8 cellular contexts compared by ENCODE assay signal in genomic region chrX:16436348-16437188, GRCh38.
DNase-seq lines count a peak whose midpoint lies in the region; ATAC-seq, FAIRE-seq and TF ChIP-seq lines count a peak whose summit lies in the region.

No MANE protein-coding gene starts in this region.

- H3K4me1 Mint-ChIP-seq in astrocyte (ENCODE audit: low read depth, unreplicated experiment), result peaks cover 1% of the 10 kb centered on the region

- H3K27ac ChIP-seq in astrocyte (ENCODE audit: low read depth, low read length) (no peak overlapping the region), spleen (no peak overlapping the region)

- H3K27me3 ChIP-seq in astrocyte (ENCODE audit: insufficient read depth, low read length) (no peaks in the 10 kb centered on the region), spleen (replicated peaks in 1 of 7) (peaks cover 0 to 17% (median 0%) of the 10 kb centered on the region in 7 donors)

- no peak overlapping the region for H3K4me3 ChIP-seq in astrocyte (ENCODE audit: insufficient read depth, low read depth, low read length)
- no peak overlapping the region for H3K4me3 ChIP-seq in spleen

- H3K27ac Mint-ChIP-seq in astrocyte (ENCODE audit: unreplicated experiment), result no peak overlapping the region

- H3K4me2 ChIP-seq in astrocyte (ENCODE audit: low read length), result no peak overlapping the region

- H3K9me3 Mint-ChIP-seq in astrocyte (ENCODE audit: unreplicated experiment), result no peaks in the 10 kb centered on the region

- no peaks in the 10 kb centered on the region for H3K79me2 ChIP-seq in astrocyte (ENCODE audit: insufficient read depth, low read length)

- no peak for TF ChIP-seq POLR2A in spleen (IDR thresholded peaks at IDR 0.05)

- peak; percentile 54 for DNase-seq in AG20443 (ENCODE audit: low spot score)
- DNase-seq in NCI-H1048 (lab: John Stamatoyannopoulos, UW), result peak; percentile 6
- DNase-seq in T1000 (lab: John Stamatoyannopoulos, UW), result peak; percentile 48
- DNase-seq in astrocyte (ENCODE audit: low read depth), result peak; percentile 34
- peak; percentile 35 to 37 for DNase-seq in hippocampal formation (lab: John Stamatoyannopoulos, UW)
- no peak for DNase-seq in spleen

- TF ChIP-seq CTCF in astrocyte (IDR thresholded peaks at IDR 0.05; ENCODE audit: insufficient read depth, low read depth, low read length) (peak; percentile 54), spleen (IDR thresholded peaks at IDR 0.05 in 8 of 11, conservative IDR thresholded peaks at IDR 0.05 in 3 of 11) (peak in 9 of 11 experiments; percentile 17 to 69 (median 54))

- H3K4me3 Mint-ChIP-seq in astrocyte (ENCODE audit: unreplicated experiment), result no peak overlapping the region

- H3K4me1 ChIP-seq in astrocyte (ENCODE audit: insufficient read depth, low read length), result no peaks in the 10 kb centered on the region
- no peaks in the 10 kb centered on the region for H3K4me1 ChIP-seq in spleen

- H3K9me3 ChIP-seq in astrocyte (ENCODE audit: insufficient read depth, low read depth, low read length), result no peaks in the 10 kb centered on the region
- no peaks in the 10 kb centered on the region for H3K9me3 ChIP-seq in spleen

- no peaks in the 10 kb centered on the region for H3K27me3 Mint-ChIP-seq in astrocyte (ENCODE audit: low read depth, unreplicated experiment)

- no peak overlapping the region for H3K9ac ChIP-seq in astrocyte (ENCODE audit: low read length)

- no peaks in the 10 kb centered on the region for H3K36me3 Mint-ChIP-seq in astrocyte (ENCODE audit: low read depth, unreplicated experiment)

- peak; percentile 100 for FAIRE-seq in astrocyte (lab: Jason Lieb, UNC)

- 26 to 40% (median 33%) methylated on average over 12 of the region's 12 CpGs for WGBS in spleen, 5 donors

- no peaks in the 10 kb centered on the region for H4K20me1 ChIP-seq in astrocyte (ENCODE audit: insufficient read depth, low read length)

- no peak overlapping the region for H2AFZ ChIP-seq in astrocyte (ENCODE audit: low read depth, low read length)

- H3K36me3 ChIP-seq in astrocyte (ENCODE audit: insufficient read depth, low read length), result no peaks in the 10 kb centered on the region
- no peaks in the 10 kb centered on the region for H3K36me3 ChIP-seq in spleen

- ATAC-seq in GM19324 (IDR thresholded peaks at IDR 0.05; ENCODE audit: low FRiP score, unreplicated experiment) (peak; percentile 78), GM19397 (IDR thresholded peaks at IDR 0.05; ENCODE audit: unreplicated experiment) (no peak)

- intact Hi-C loops in spleen (cut with DNase I; ENCODE audit: low total_unique reads), result loop anchor here (10.0 kb wide), 1 partner anchor 312 kb away; the partner anchor contains the start of gene GRPR
